ENCODE assay signal across 8 cellular contexts in genomic region chr15:76345880-76346665, GRCh38. TPM values are rescaled to one million over a fixed set of nuclear protein-coding genes. Genes with fewer than 3 reads are reported as not detected.
A peak's percentile ranks its signal among the peaks of the same experiment; 100 is the strongest.
DNase-seq lines count a peak whose midpoint lies in the region; TF ChIP-seq lines count a peak whose summit lies in the region.

No MANE protein-coding gene starts in this region.

- H3K27ac Mint-ChIP-seq in neural crest cell (ENCODE audit: unreplicated experiment): no peak overlapping the region

- H3K27me3 Mint-ChIP-seq in neural crest cell (ENCODE audit: low read depth): peaks cover 92% of the 10 kb centered on the region

- H3K9me3 Mint-ChIP-seq in neural crest cell: no peaks in the 10 kb centered on the region

- H3K36me3 Mint-ChIP-seq in neural crest cell (ENCODE audit: low read depth): peaks cover 10% of the 10 kb centered on the region

- TF ChIP-seq CTCF in GM10266 (IDR thresholded peaks at IDR 0.05; ENCODE audit: control insufficient read depth, insufficient read depth, low read depth, missing control alignments) (no peak), neural crest cell (conservative IDR thresholded peaks at IDR 0.05) (no peak)

- H3K4me1 Mint-ChIP-seq in neural crest cell: peaks cover 18% of the 10 kb centered on the region

- peak overlapping the region; percentile 50 for H3K4me3 Mint-ChIP-seq in neural crest cell

- DNase-seq in GM10266 (ENCODE audit: extremely low spot score) (peak; percentile 77), MV-4-11 (lab: John Stamatoyannopoulos, UW) (peak; percentile 10), epidermal melanocyte (ENCODE audit: insufficient read length, low spot score) (peak; percentile 33), neural crest cell (ENCODE audit: low read depth, low spot score) (peak; percentile 8), GF-D8 (lab: John Stamatoyannopoulos, UW) (no peak), UCSD-AML1 (lab: John Stamatoyannopoulos, UW; ENCODE audit: unreplicated experiment) (no peak)
- DNase-seq in NK-92 treated with Interleukin-12 subunit alpha and Interleukin-12 subunit beta, amount 100 ng/mL, for 24 hours (lab: John Stamatoyannopoulos, UW): no peak
- DNase-seq in effector CD4-positive, alpha-beta T cell: no peak

RNA-seq across cellular contexts. Expression of gene ISL2, which starts 9.5 kb away (rescaled TPM):
- total RNA-seq in neural crest cell: 0.25 TPM in 1 of 2 replicates, not detected in the other

RNA-seq across cellular contexts. Expression of gene ETFA, which starts 34.8 kb away (rescaled TPM):
- 109 and 119 TPM in 2 replicates for total RNA-seq in neural crest cell

Comparison
In these comparisons a context has a peak if more than half of its experiments do, and no peak if none do; other contexts are left out.
1. DNase-seq: peak in GM10266 (single experiment), MV-4-11 (single experiment), epidermal melanocyte (single experiment) and neural crest cell (single experiment); none in NK-92 treated with Interleukin-12 subunit alpha and Interleukin-12 subunit beta, amount 100 ng/mL, for 24 hours (single experiment), GF-D8 (single experiment), effector CD4-positive, alpha-beta T cell (single experiment) and UCSD-AML1 (single experiment).